8 cellular contexts compared by ENCODE assay signal in genomic region chr7:7761340-7761973, GRCh38. TPM values are rescaled to one million over a fixed set of nuclear protein-coding genes. Genes with fewer than 3 reads are reported as not detected.
DNase-seq lines count a peak whose midpoint lies in the region; ATAC-seq, FAIRE-seq and TF ChIP-seq lines count a peak whose summit lies in the region.

No MANE protein-coding gene starts in this region.

- ATAC-seq in CD4-positive, alpha-beta T cell (ENCODE audit: poor library complexity): peak; percentile 27
- ATAC-seq in GM19351 (IDR thresholded peaks at IDR 0.05; ENCODE audit: unreplicated experiment): peak; percentile 42
- peak; percentile 70 for ATAC-seq in GM12878
- no peak for ATAC-seq in GM21423 (IDR thresholded peaks at IDR 0.05; ENCODE audit: unreplicated experiment)

- H4K20me1 ChIP-seq in GM12878 (ENCODE audit: control insufficient read depth, insufficient read depth): no peaks in the 10 kb centered on the region

- POLR2A ChIA-PET in CD4-positive, alpha-beta T cell (lab: Charles Lee): interaction anchor here (1.3 to 1.9 kb wide), 4 partner anchors 79 to 207 kb away, joined by 4 to 10 read pairs (median 6); partner anchors contain the start of genes GLCCI1 and UMAD1
- POLR2A ChIA-PET in GM12878 (lab: Charles Lee): interaction anchor here (0.6 to 1.3 kb wide), 4 partner anchors 21 to 107 kb away, joined by 3 to 4 read pairs (median 3); no protein-coding TSS in a partner anchor

- 0% methylated on average over 5 of the region's 5 CpGs for WGBS in GM12878 (ENCODE audit: insufficient coverage, insufficient replicate concordance, low lambda C conversion rate, missing lambda C conversion rate)
- WGBS in transverse colon (ENCODE audit: low coverage in 1 of 2), 2 donors: 14 to 33% methylated on average over 5 of the region's 5 CpGs

- no peaks in the 10 kb centered on the region for H3K9me3 ChIP-seq in CD4-positive, alpha-beta T cell (ENCODE audit: control insufficient read depth, low read length)
- H3K9me3 ChIP-seq in GM12878 (replicated peaks; ENCODE audit: control insufficient read depth, insufficient read depth, low read length): no peaks in the 10 kb centered on the region
- no peaks in the 10 kb centered on the region for H3K9me3 ChIP-seq in transverse colon

- no peaks in the 10 kb centered on the region for H3K79me2 ChIP-seq in GM12878 (ENCODE audit: control insufficient read depth, insufficient read depth, low read length)

- TF ChIP-seq CTCF in CD4-positive, alpha-beta T cell (IDR thresholded peaks at IDR 0.05): peak; percentile 25
- peak in 2 of 3 experiments; percentile 32 to 50; a peak in 4 of 6 replicates for TF ChIP-seq CTCF in GM12878 (IDR thresholded peaks at IDR 0.05 in 2 of 3, conservative IDR thresholded peaks at IDR 0.05 in 1 of 3; ENCODE audit: control insufficient read depth in 2 of 3, extremely low read depth in 1 of 3, insufficient read depth in 1 of 3, low read depth in 3 of 3, low read length in 3 of 3)
- peak; percentile 24 to 46 (median 34) for TF ChIP-seq CTCF in transverse colon (IDR thresholded peaks at IDR 0.05)

- RAD21 ChIA-PET in GM12878 (lab: Charles Lee; ENCODE audit: unreplicated experiment): interaction anchor here (0.7 to 7.9 kb wide), 25 partner anchors 11 to 455 kb away, joined by 3 to 148 read pairs (median 5); no protein-coding TSS in a partner anchor

- intact Hi-C loops in CD4-positive, alpha-beta T cell (cut with DNase I, micrococcal nuclease): loop anchor here (2.0 to 10.0 kb wide), 8 partner anchors 79 to 664 kb away; partner anchors contain the start of gene UMAD1 (in 1 of the 2)
- intact Hi-C loops in GM12878 (cut with micrococcal nuclease; ENCODE audit: unreplicated experiment) (loop anchor here (1.0 to 10.0 kb wide), 9 partner anchors 58 to 657 kb away; partner anchors contain the start of gene UMAD1), transverse colon (cut with DNase I; ENCODE audit: low total_unique reads) (no loop called here)

- peak overlapping the region; percentile 99 for H3K27ac Mint-ChIP-seq in CD4-positive, alpha-beta T cell

- no peaks in the 10 kb centered on the region for H3K36me3 Mint-ChIP-seq in CD4-positive, alpha-beta T cell (ENCODE audit: low read depth)

- BruUV-seq in GM12878 (replicated peaks; lab: Mats Ljungman, UMichigan): no TSS peak

- H3K4me3 ChIP-seq in GM12878 (peak overlapping the region; percentile 56), transverse colon (peak overlapping the region in 3 of 4 donors; percentile 28 to 36 (median 29))

- FAIRE-seq in GM12878 (lab: Jason Lieb, UNC): no peak

- no peaks in the 10 kb centered on the region for H3K9me3 Mint-ChIP-seq in CD4-positive, alpha-beta T cell

- no peaks in the 10 kb centered on the region for H3K27me3 Mint-ChIP-seq in CD4-positive, alpha-beta T cell

- TF ChIP-seq POLR2A in GM12878 (IDR thresholded peaks at IDR 0.05; ENCODE audit: low read depth, low read length) (no peak), transverse colon (IDR thresholded peaks at IDR 0.05) (no peak)

- CTCF ChIA-PET in CD4-positive, alpha-beta T cell (lab: Charles Lee): interaction anchor here (0.7 to 2.2 kb wide), 3 partner anchors 22 to 191 kb away, joined by 3 to 9 read pairs (median 7); no protein-coding TSS in a partner anchor
- CTCF ChIA-PET in GM12878 (lab: Yijun Ruan, JAX): interaction anchor here (0.7 to 8.7 kb wide), 32 partner anchors 9 to 658 kb away, joined by 3 to 179 read pairs (median 4); partner anchors contain the start of gene UMAD1

- peak overlapping the region; percentile 94 for H3K4me3 Mint-ChIP-seq in CD4-positive, alpha-beta T cell

- H3K4me1 ChIP-seq in GM12878 (ENCODE audit: control insufficient read depth, insufficient read depth, low read length): peaks cover 6% of the 10 kb centered on the region
- peaks cover 0 to 24% (median 7%) of the 10 kb centered on the region in 4 donors for H3K4me1 ChIP-seq in transverse colon

- DNase-seq in CD4-positive, alpha-beta T cell: no peak
- DNase-seq in NCI-H2196 treated with DMSO at 0.1 percent for 48 hours (lab: John Stamatoyannopoulos, UW; ENCODE audit: unreplicated experiment): peak; percentile 44
- DNase-seq in GM12878 (ENCODE audit: low read depth, low spot score): no peak
- peak; percentile 51 for DNase-seq in kidney glomerular epithelial cell (lab: John Stamatoyannopoulos, UW)
- DNase-seq in transverse colon: no peak
- no peak for DNase-seq in stimulated activated CD4-positive, alpha-beta T cell treated with anti-CD3 and anti-CD28 coated beads, Interleukin-15, amount 100 ng/mL, for 24 hours

- SMC1A ChIA-PET in GM12878 (lab: Charles Lee; ENCODE audit: uncharacterized antibody, unreplicated experiment): interaction anchor here (0.9 to 8.8 kb wide), 38 partner anchors 10 to 658 kb away, joined by 3 to 218 read pairs (median 4); partner anchors contain the start of gene RPA3

- H3K4me1 Mint-ChIP-seq in CD4-positive, alpha-beta T cell (ENCODE audit: low read depth): peaks cover 51% of the 10 kb centered on the region

- H3K36me3 ChIP-seq in GM12878 (ENCODE audit: control insufficient read depth in 2 of 2, insufficient read depth in 2 of 2, low read length in 1 of 2): no peaks in the 10 kb centered on the region
- H3K36me3 ChIP-seq in transverse colon: no peaks in the 10 kb centered on the region

- H3K27me3 ChIP-seq in CD4-positive, alpha-beta T cell (ENCODE audit: control insufficient read depth, insufficient read depth, low read length): no peaks in the 10 kb centered on the region
- H3K27me3 ChIP-seq in GM12878 (replicated peaks in 1 of 2; ENCODE audit: control insufficient read depth in 2 of 2, insufficient read depth in 2 of 2, low read length in 1 of 2) (no peaks in the 10 kb centered on the region), transverse colon (no peaks in the 10 kb centered on the region)

- H3K27ac ChIP-seq in CD4-positive, alpha-beta T cell (ENCODE audit: low read depth, low read length): peak overlapping the region; percentile 39
- peak overlapping the region; percentile 55 for H3K27ac ChIP-seq in GM12878 (ENCODE audit: control insufficient read depth, insufficient read depth)
- H3K27ac ChIP-seq in transverse colon: peak overlapping the region; percentile 74 to 79 (median 75)

- peak overlapping the region; percentile 41; the same call in 1 of the 2 replicates for H3K9ac ChIP-seq in GM12878 (ENCODE audit: control insufficient read depth, insufficient read depth, low read length)

- H2AFZ ChIP-seq in GM12878 (ENCODE audit: control insufficient read depth, low read depth, low read length): peak overlapping the region; percentile 80

- in situ Hi-C loops in GM12878 (cut with MboI): loop anchor here (5.0 to 10.0 kb wide), 2 partner anchors 337 to 456 kb away; no protein-coding TSS in a partner anchor
- in situ Hi-C loops in transverse colon (cut with MboI; ENCODE audit: low pct_ligation_motif_present in 1 of 4, low pct_unique_long_range_greater_than_20kb in 1 of 4, low sequenced_read_pairs in 3 of 4): loop anchor here in 1 of 4 donors (10.0 kb wide), 1 partner anchor 77 kb away; no protein-coding TSS in a partner anchor

- peak; percentile 61 for TF ChIP-seq RAD21 in GM12878 (IDR thresholded peaks at IDR 0.05; ENCODE audit: insufficient read depth, low read depth, low read length)

- TF ChIP-seq EP300 in GM12878 (IDR thresholded peaks at IDR 0.05; ENCODE audit: borderline replicate concordance in 1 of 2, control insufficient read depth in 1 of 2, low read depth in 2 of 2, low read length in 2 of 2) (no peak), transverse colon (IDR thresholded peaks at IDR 0.05; ENCODE audit: low read depth) (no peak)

- peak overlapping the region; percentile 96 for H3K4me2 ChIP-seq in GM12878 (ENCODE audit: control insufficient read depth, insufficient read depth)

TF ChIP-seq in GM12878, 131 proteins besides CTCF, POLR2A, EP300 and RAD21 (continues in another document):
- TF ChIP-seq LARP7 (IDR thresholded peaks at IDR 0.05) (no peak), E4F1 (IDR thresholded peaks at IDR 0.05; ENCODE audit: borderline replicate concordance, partially characterized antibody) (no peak), IKZF2 (IDR thresholded peaks at IDR 0.05) (peak in 1 of 2 experiments; percentile 14; a peak in 2 of 4 replicates), FOXK2 (IDR thresholded peaks at IDR 0.05) (no peak)

RNA-seq across cellular contexts. Expression of gene RPA3, which starts 43.0 kb away (rescaled TPM):
- 10 to 100 TPM; 32.9 to 36.5 TPM for total RNA-seq in CD4-positive, alpha-beta T cell
- 22.7 and 28.1 TPM in 2 replicates for total RNA-seq in GM12878 (2013; cell fraction: nucleolus; rRNA removed)
- 60.2 and 75.9 TPM in 2 replicates for total RNA-seq in GM12878 (2014; rRNA removed)
- 101 and 105 TPM in 2 replicates for total RNA-seq in GM12878 (2014; rRNA removed; fragmentation: Illumina TruSeq; extraction: Trizol)
- total RNA-seq in GM12878 (2021): 92.5 and 101 TPM in 2 replicates
- polyA plus RNA-seq in GM12878 (2011; ENCODE audit: low read depth): 165 TPM
- polyA plus RNA-seq in GM12878 (2011; rRNA removed): 118 and 212 TPM in 2 replicates
- 42.7 and 49.6 TPM in 2 replicates for polyA plus RNA-seq in GM12878 (2011; cell fraction: cytosol; rRNA removed)
- 28.5 and 33.4 TPM in 2 replicates for polyA plus RNA-seq in GM12878 (2011; cell fraction: nucleus; rRNA removed)
- polyA plus RNA-seq in GM12878 (2012): 105 and 107 TPM in 2 replicates
- polyA plus RNA-seq in GM12878 (2014; fragmentation: Illumina TruSeq; extraction: Trizol): 97.1 and 98.1 TPM in 2 replicates
- polyA plus RNA-seq in GM12878 (2014; fragmentation: Nextera tagmentation; extraction: Ambion mirVana): 100 to 1,000 TPM; 304 to 317 TPM
- polyA plus RNA-seq in GM12878 (2014; rRNA removed): 58.1 and 74.0 TPM in 2 replicates
- 100 to 1,000 TPM; 331 to 343 TPM for polyA plus RNA-seq in GM12878 (2016; fragmentation: Nextera tagmentation; extraction: Ambion mirVana)
- polyA minus RNA-seq in GM12878 (2011; rRNA and poly(A)+ RNA removed): 19.9 and 22.3 TPM in 2 replicates
- 8.8 and 15.9 TPM in 2 replicates for polyA minus RNA-seq in GM12878 (2011; cell fraction: cytosol; rRNA and poly(A)+ RNA removed)
- polyA minus RNA-seq in GM12878 (2011; cell fraction: nucleus; rRNA and poly(A)+ RNA removed): 14.4 and 19.5 TPM in 2 replicates
- 10 to 100 TPM in 2 of 4 donors, 1 to 10 TPM in 2; 1.4 to 24.6 (median 7.6) TPM for total RNA-seq in transverse colon

Comparison
In these comparisons a context has a peak if more than half of its experiments do, and no peak if none do; other contexts are left out.
1. DNase-seq: peak in NCI-H2196 treated with DMSO at 0.1 percent for 48 hours (single experiment) and kidney glomerular epithelial cell (single experiment); none in CD4-positive, alpha-beta T cell (0 of 10), GM12878 (single experiment), transverse colon (single experiment) and stimulated activated CD4-positive, alpha-beta T cell treated with anti-CD3 and anti-CD28 coated beads, Interleukin-15, amount 100 ng/mL, for 24 hours (single experiment).
2. Peak in every context shown above with its lines, with median percentiles within 50 percentile points of each other: H3K27ac ChIP-seq and CTCF ChIP-seq.